1 cellular context compared by ENCODE assay signal in the genomic region with DNA sequence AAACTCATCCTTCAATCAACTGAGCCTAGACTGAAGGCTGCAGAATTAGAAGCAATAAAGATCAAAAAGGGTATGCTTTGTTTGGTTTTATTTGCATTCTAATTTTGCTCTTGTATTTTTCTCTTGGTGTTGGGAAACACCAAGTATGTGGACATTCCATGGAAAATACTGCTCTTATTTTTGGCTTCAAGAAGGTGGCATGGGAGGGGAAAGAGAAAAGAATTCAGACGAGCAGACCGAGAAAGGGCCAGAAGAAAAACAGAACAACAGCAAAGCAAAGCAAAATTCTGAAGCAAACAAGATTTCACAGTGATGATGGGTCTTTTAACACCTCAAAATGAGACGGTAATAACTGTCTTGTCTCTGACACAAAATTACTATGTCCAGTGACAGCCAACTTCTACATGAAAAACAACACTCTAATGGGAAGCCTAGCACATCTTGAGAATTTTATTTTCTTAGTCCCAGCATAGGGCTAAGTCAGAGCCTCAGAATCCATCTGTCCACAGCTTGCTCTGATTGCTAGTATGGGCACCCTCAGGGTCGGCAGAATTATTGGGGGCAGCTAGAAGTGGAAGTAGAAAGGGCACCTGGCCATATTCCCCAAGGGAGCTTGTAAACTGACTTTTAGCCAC.
TF ChIP-seq lines count a peak whose summit lies in the region.

No MANE protein-coding gene starts in this region.

TF ChIP-seq in HepG2, 621 proteins besides CTCF, POLR2A, EP300 and RAD21 (continued from another document):
- TF ChIP-seq, protein P1, sequence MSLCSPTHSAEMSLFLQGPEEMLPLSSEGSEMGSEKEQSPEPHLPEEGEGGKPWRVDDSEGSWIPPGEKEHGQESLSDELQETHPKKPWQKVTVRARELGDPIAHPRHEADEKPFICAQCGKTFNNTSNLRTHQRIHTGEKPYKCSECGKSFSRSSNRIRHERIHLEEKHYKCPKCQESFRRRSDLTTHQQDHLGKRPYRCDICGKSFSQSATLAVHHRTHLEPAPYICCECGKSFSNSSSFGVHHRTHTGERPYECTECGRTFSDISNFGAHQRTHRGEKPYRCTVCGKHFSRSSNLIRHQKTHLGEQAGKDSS (CRISPR knock-in tag; IDR thresholded peaks at IDR 0.05; ENCODE audit: borderline replicate concordance, low read depth) = no peak
- TF ChIP-seq, protein P2, sequence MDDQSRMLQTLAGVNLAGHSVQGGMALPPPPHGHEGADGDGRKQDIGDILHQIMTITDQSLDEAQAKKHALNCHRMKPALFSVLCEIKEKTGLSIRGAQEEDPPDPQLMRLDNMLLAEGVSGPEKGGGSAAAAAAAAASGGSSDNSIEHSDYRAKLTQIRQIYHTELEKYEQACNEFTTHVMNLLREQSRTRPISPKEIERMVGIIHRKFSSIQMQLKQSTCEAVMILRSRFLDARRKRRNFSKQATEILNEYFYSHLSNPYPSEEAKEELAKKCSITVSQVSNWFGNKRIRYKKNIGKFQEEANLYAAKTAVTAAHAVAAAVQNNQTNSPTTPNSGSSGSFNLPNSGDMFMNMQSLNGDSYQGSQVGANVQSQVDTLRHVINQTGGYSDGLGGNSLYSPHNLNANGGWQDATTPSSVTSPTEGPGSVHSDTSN (CRISPR knock-in tag; IDR thresholded peaks at IDR 0.05; ENCODE audit: borderline replicate concordance) = no peak
- TF ChIP-seq ZSCAN25 (CRISPR knock-in tag; IDR thresholded peaks at IDR 0.05) (no peak), PHF5A (CRISPR knock-in tag; IDR thresholded peaks at IDR 0.05; ENCODE audit: low read depth, unreplicated experiment) (no peak)
TF ChIP-seq in HepG2: peak in this region for 1.
